Comparison of ENCODE assay signal across 17 cellular contexts in genomic region chr22:37010976-37011375, GRCh38.
"Had no signal": no experiment of that assay in that cellular context is flagged by ENCODE, and none has a peak within 500 bp of the region (broad histone marks: within the 10 kb centered on the region; RNA-seq: fewer than 3 reads in every experiment).

No MANE protein-coding gene starts in this region.

- H3K4me1 Mint-ChIP-seq: immature natural killer cell had no signal

- H3K27ac Mint-ChIP-seq: endodermal cell, immature natural killer cell had no signal

- H3K27ac ChIP-seq: foreskin keratinocyte, neutrophil, thoracic aorta, uterus had no signal

- H3K4me3 ChIP-seq: colonic mucosa, mucosa of descending colon, stomach, thoracic aorta, uterus had no signal

- FAIRE-seq: endothelial cell of umbilical vein, keratinocyte had no signal

- H3K9me3 ChIP-seq: colonic mucosa, mucosa of descending colon, neutrophil, stomach, thoracic aorta, uterus had no signal

- DNase-seq: caudate nucleus; colonic mucosa; effector CD4-positive, alpha-beta T cell; endodermal cell; foreskin keratinocyte; immature natural killer cell; left cardiac atrium; stimulated activated naive CD4-positive, alpha-beta T cell; stomach; substantia nigra; trophoblast cell; uterus had no signal

- H3K9me3 Mint-ChIP-seq: endodermal cell, immature natural killer cell had no signal

- H3K4me3 Mint-ChIP-seq: endodermal cell, immature natural killer cell had no signal

- H3K27me3 ChIP-seq: colonic mucosa, stomach, uterus had no signal

- H3K4me1 ChIP-seq: foreskin keratinocyte, uterus had no signal

- H3K36me3 ChIP-seq: colonic mucosa, stomach, thoracic aorta, uterus had no signal

- ATAC-seq: foreskin keratinocyte, left cardiac atrium, mucosa of descending colon had no signal
